In genomic region chr19:5961969-5962945, GRCh38 we compare ENCODE assay signal across 8 cellular contexts. TPM values are rescaled to one million over a fixed set of nuclear protein-coding genes. Genes with fewer than 3 reads are reported as not detected.
A peak's percentile ranks its signal among the peaks of the same experiment; 100 is the strongest.
DNase-seq lines count a peak whose midpoint lies in the region; ATAC-seq and TF ChIP-seq lines count a peak whose summit lies in the region.

No MANE protein-coding gene starts in this region.

- no peak overlapping the region for H3K4me3 ChIP-seq in fibroblast of villous mesenchyme (ENCODE audit: low read depth, low read length)
- no peak overlapping the region for H3K4me3 ChIP-seq in prostate gland

- no peak for TF ChIP-seq CTCF in HFFc6 (IDR thresholded peaks at IDR 0.05)
- no peak for TF ChIP-seq CTCF in fibroblast of villous mesenchyme (IDR thresholded peaks at IDR 0.05; ENCODE audit: insufficient read depth, low read depth, low read length)
- no peak for TF ChIP-seq CTCF in prostate gland (IDR thresholded peaks at IDR 0.05)

- intact Hi-C loops in prostate gland (cut with DNase I) = no loop called here

- no peak overlapping the region for H3K4me3 Mint-ChIP-seq in HFFc6
- H3K4me3 Mint-ChIP-seq in activated T-cell treated with anti-CD3 and anti-CD28 coated beads, Interleukin-2, amount 50 U/mL, for 4 hours = peak overlapping the region; percentile 67

- peak overlapping the region; percentile 27; the same call in 1 of the 2 replicates for H3K27ac Mint-ChIP-seq in HFFc6

- no peak for DNase-seq in HFFc6
- peak; percentile 99 for DNase-seq in NCI-H69 (lab: John Stamatoyannopoulos, UW)
- DNase-seq in activated T-cell treated with anti-CD3 and anti-CD28 coated beads, Interleukin-2, amount 50 U/mL, for 4 hours = peak; percentile 51
- DNase-seq in fibroblast of villous mesenchyme (ENCODE audit: low read depth) = peak; percentile 86
- peak; percentile 69 for DNase-seq in prostate gland (ENCODE audit: low spot score)

- no peaks in the 10 kb centered on the region for H3K36me3 Mint-ChIP-seq in HFFc6 (ENCODE audit: low read depth)
- H3K36me3 Mint-ChIP-seq in activated T-cell treated with anti-CD3 and anti-CD28 coated beads, Interleukin-2, amount 50 U/mL, for 4 hours (ENCODE audit: insufficient read depth) = peaks cover 10% of the 10 kb centered on the region

- H3K36me3 ChIP-seq in prostate gland = no peaks in the 10 kb centered on the region

- peak; percentile 85 to 86 for ATAC-seq in activated T-cell treated with anti-CD3 and anti-CD28 coated beads, Interleukin-2, amount 50 U/mL, for 4 hours
- no peak for ATAC-seq in HG02840 (IDR thresholded peaks at IDR 0.05; ENCODE audit: low FRiP score, unreplicated experiment)
- no peak for ATAC-seq in HG03460 (IDR thresholded peaks at IDR 0.05; ENCODE audit: unreplicated experiment)
- no peak for ATAC-seq in HG02610 (IDR thresholded peaks at IDR 0.05; ENCODE audit: unreplicated experiment)

- peaks cover 41% of the 10 kb centered on the region for H3K4me1 Mint-ChIP-seq in HFFc6 (ENCODE audit: low read depth)
- H3K4me1 Mint-ChIP-seq in activated T-cell treated with anti-CD3 and anti-CD28 coated beads, Interleukin-2, amount 50 U/mL, for 4 hours (ENCODE audit: low read depth) = peaks cover 93% of the 10 kb centered on the region

- no peaks in the 10 kb centered on the region for H3K27me3 ChIP-seq in prostate gland (replicated peaks; ENCODE audit: insufficient read depth)

- H3K27me3 Mint-ChIP-seq in HFFc6 (ENCODE audit: insufficient read depth) = peaks cover 1% of the 10 kb centered on the region; the same call in 1 of the 2 replicates
- no peaks in the 10 kb centered on the region for H3K27me3 Mint-ChIP-seq in activated T-cell treated with anti-CD3 and anti-CD28 coated beads, Interleukin-2, amount 50 U/mL, for 4 hours (ENCODE audit: low read depth)

- TF ChIP-seq POLR2A in prostate gland (IDR thresholded peaks at IDR 0.05) = no peak

- peaks cover 28% of the 10 kb centered on the region for H3K4me1 ChIP-seq in prostate gland (replicated peaks)

- H3K27ac ChIP-seq in prostate gland = peak overlapping the region; percentile 56 to 59

- WGBS in prostate gland = 43% methylated on average over 29 of the region's 29 CpGs

- H3K9me3 ChIP-seq in prostate gland = no peaks in the 10 kb centered on the region

- H3K9me3 Mint-ChIP-seq in HFFc6 = no peaks in the 10 kb centered on the region
- no peaks in the 10 kb centered on the region for H3K9me3 Mint-ChIP-seq in activated T-cell treated with anti-CD3 and anti-CD28 coated beads, Interleukin-2, amount 50 U/mL, for 4 hours

RNA-seq across cellular contexts. Expression of gene RANBP3, which starts 15.7 kb away (rescaled TPM):
- total RNA-seq in HFFc6 (2021; fragmentation: NEBNext Ultra II Directional; extraction: Animal tissue kit (Norgen Biotek cat#: 25700)) = 10 to 100 TPM; 57.6 to 80.9 (median 70.4) TPM
- total RNA-seq in activated T-cell treated with anti-CD3 and anti-CD28 coated beads, Interleukin-2, amount 50 U/mL, for 4 hours = 100 to 1,000 TPM; 101 to 104 (median 103) TPM
- 45.8 and 47.4 TPM in 2 replicates for total RNA-seq in fibroblast of villous mesenchyme
- 100 to 1,000 TPM in 1 of 2 donors, 10 to 100 TPM in 1; 84.6 to 120 TPM for total RNA-seq in prostate gland

RNA-seq across cellular contexts. Expression of gene CAPS, which starts 48.2 kb away (rescaled TPM):
- 1 to 10 TPM; 2.2 to 2.7 (median 2.3) TPM for total RNA-seq in HFFc6 (2021; fragmentation: NEBNext Ultra II Directional; extraction: Animal tissue kit (Norgen Biotek cat#: 25700))
- 1 to 10 TPM; 1.6 to 3.7 (median 2.7) TPM for total RNA-seq in activated T-cell treated with anti-CD3 and anti-CD28 coated beads, Interleukin-2, amount 50 U/mL, for 4 hours
- total RNA-seq in fibroblast of villous mesenchyme (1.7 and 3.9 TPM in 2 replicates), prostate gland (10 to 100 TPM; 27.9 to 36.8 TPM)

RNA-seq across cellular contexts. Expression of gene VMAC, which starts 57.6 kb away (rescaled TPM):
- total RNA-seq in HFFc6 (2021; fragmentation: NEBNext Ultra II Directional; extraction: Animal tissue kit (Norgen Biotek cat#: 25700)) = 1 to 10 TPM; 1.8 to 2.4 (median 1.9) TPM
- 1 to 10 TPM; 1.3 to 1.8 (median 1.7) TPM for total RNA-seq in activated T-cell treated with anti-CD3 and anti-CD28 coated beads, Interleukin-2, amount 50 U/mL, for 4 hours
- total RNA-seq in fibroblast of villous mesenchyme = 5.2 and 6.8 TPM in 2 replicates
- 10 to 100 TPM; 23.6 to 29.0 TPM for total RNA-seq in prostate gland

RNA-seq across cellular contexts. Expression of gene NDUFA11, which starts 58.7 kb away (rescaled TPM):
- total RNA-seq in HFFc6 (2021; fragmentation: NEBNext Ultra II Directional; extraction: Animal tissue kit (Norgen Biotek cat#: 25700)) = 100 to 1,000 TPM; 277 to 334 (median 300) TPM
- 100 to 1,000 TPM; 282 to 293 (median 292) TPM for total RNA-seq in activated T-cell treated with anti-CD3 and anti-CD28 coated beads, Interleukin-2, amount 50 U/mL, for 4 hours
- 257 and 321 TPM in 2 replicates for total RNA-seq in fibroblast of villous mesenchyme
- 100 to 1,000 TPM; 259 to 327 TPM for total RNA-seq in prostate gland

Comparison
In these comparisons a context has a peak if more than half of its experiments do, and no peak if none do; other contexts are left out.
1. ATAC-seq: peak in activated T-cell treated with anti-CD3 and anti-CD28 coated beads, Interleukin-2, amount 50 U/mL, for 4 hours (2 of 2); none in HG02840 (single experiment), HG03460 (single experiment) and HG02610 (single experiment).